ENCODE assay signal across 15 cellular contexts in genomic region chr1:245258271-245258920, GRCh38.
DNase-seq lines count a peak whose midpoint lies in the region; ATAC-seq and TF ChIP-seq lines count a peak whose summit lies in the region.
"Had no signal": no experiment of that assay in that cellular context is flagged by ENCODE, and none has a peak within 500 bp of the region (broad histone marks: within the 10 kb centered on the region; RNA-seq: fewer than 3 reads in every experiment).

No MANE protein-coding gene starts in this region.

- TF ChIP-seq CTCF in RWPE2 (IDR thresholded peaks at IDR 0.05; ENCODE audit: poor library complexity, severe bottlenecking) (no peak), kidney epithelial cell (IDR thresholded peaks at IDR 0.05; ENCODE audit: insufficient read depth, low read length, poor library complexity, severe bottlenecking) (no peak), transverse colon (IDR thresholded peaks at IDR 0.05) (no peak)

- whole genome bisulfite sequencing in transverse colon (ENCODE audit: low coverage in 1 of 2), 2 donors, result 45% methylated on average over 12 of the region's 12 CpGs; no CpG with 5 or more reads in 1 of the 2 donors

- ATAC-seq in RWPE2 (ENCODE audit: low read depth) (peak; percentile 72), GM18909 (IDR thresholded peaks at IDR 0.05; ENCODE audit: poor library complexity, unreplicated experiment) (no peak)

- in situ Hi-C loops in transverse colon (cut with MboI; ENCODE audit: low pct_ligation_motif_present in 1 of 4, low pct_unique_long_range_greater_than_20kb in 1 of 4, low sequenced_read_pairs in 3 of 4), result no loop called here

- H3K27ac ChIP-seq in RWPE2 (ENCODE audit: poor library complexity, severe bottlenecking) (no peak overlapping the region), transverse colon (no peak overlapping the region)
- H3K27ac ChIP-seq: 22Rv1 had no signal

- H3K9me3 ChIP-seq in RWPE2 (ENCODE audit: severe bottlenecking), result no peaks in the 10 kb centered on the region
- no peaks in the 10 kb centered on the region for H3K9me3 ChIP-seq in transverse colon

- no peaks in the 10 kb centered on the region for H3K36me3 ChIP-seq in RWPE2 (ENCODE audit: low read depth)
- no peaks in the 10 kb centered on the region for H3K36me3 ChIP-seq in kidney epithelial cell (ENCODE audit: control insufficient read depth, insufficient read depth, low read length)
- no peaks in the 10 kb centered on the region for H3K36me3 ChIP-seq in transverse colon

- DNase-seq in DMS53 (lab: John Stamatoyannopoulos, UW) (peak; percentile 49), DMS53 treated with DMSO at 0.1 percent for 48 hours (lab: John Stamatoyannopoulos, UW; ENCODE audit: unreplicated experiment) (no peak), RWPE2 (ENCODE audit: low spot score) (no peak), kidney epithelial cell (ENCODE audit: low read depth) (peak; percentile 83), transverse colon (peak; percentile 26), H4 (ENCODE audit: low spot score) (no peak), midbrain (lab: John Stamatoyannopoulos, UW) (no peak)
- DNase-seq: activated CD4-positive, alpha-beta memory T cell treated with anti-CD3 and anti-CD28 coated beads for 36 hours; activated naive CD4-positive, alpha-beta T cell treated with anti-CD3 and anti-CD28 coated beads for 36 hours; foreskin fibroblast; NCI-H524; posterior cingulate gyrus; stimulated activated CD4-positive, alpha-beta T cell treated with anti-CD3 and anti-CD28 coated beads, Interleukin-4, amount 100 ng/mL, for 4 hours had no signal

- TF ChIP-seq EP300 in transverse colon (IDR thresholded peaks at IDR 0.05; ENCODE audit: low read depth), result no peak

- no peaks in the 10 kb centered on the region for H3K4me1 ChIP-seq in RWPE2 (ENCODE audit: insufficient read depth, poor library complexity, severe bottlenecking)
- H3K4me1 ChIP-seq in transverse colon, result no peaks in the 10 kb centered on the region

- H3K4me3 ChIP-seq in RWPE2 (ENCODE audit: severe bottlenecking), result no peak overlapping the region
- no peak overlapping the region for H3K4me3 ChIP-seq in kidney epithelial cell (ENCODE audit: low read depth, low read length)
- no peak overlapping the region for H3K4me3 ChIP-seq in transverse colon

- intact Hi-C loops in transverse colon (cut with DNase I; ENCODE audit: low total_unique reads), result no loop called here

- no peak for TF ChIP-seq POLR2A in transverse colon (IDR thresholded peaks at IDR 0.05)

- H3K27me3 ChIP-seq in RWPE2 (ENCODE audit: insufficient read depth, poor library complexity, severe bottlenecking), result no peaks in the 10 kb centered on the region
- H3K27me3 ChIP-seq in kidney epithelial cell (ENCODE audit: control insufficient read depth, insufficient read depth, low read length), result no peaks in the 10 kb centered on the region
- peaks cover 74% of the 10 kb centered on the region for H3K27me3 ChIP-seq in transverse colon

Comparison
In these comparisons a context has a peak if more than half of its experiments do, and no peak if none do; other contexts are left out.
1. DNase-seq: peak in DMS53 (single experiment), kidney epithelial cell (single experiment) and transverse colon (single experiment); none in DMS53 treated with DMSO at 0.1 percent for 48 hours (single experiment), RWPE2 (single experiment), H4 (single experiment) and midbrain (single experiment).